ENCODE assay signal across 16 cellular contexts in the genomic region with DNA sequence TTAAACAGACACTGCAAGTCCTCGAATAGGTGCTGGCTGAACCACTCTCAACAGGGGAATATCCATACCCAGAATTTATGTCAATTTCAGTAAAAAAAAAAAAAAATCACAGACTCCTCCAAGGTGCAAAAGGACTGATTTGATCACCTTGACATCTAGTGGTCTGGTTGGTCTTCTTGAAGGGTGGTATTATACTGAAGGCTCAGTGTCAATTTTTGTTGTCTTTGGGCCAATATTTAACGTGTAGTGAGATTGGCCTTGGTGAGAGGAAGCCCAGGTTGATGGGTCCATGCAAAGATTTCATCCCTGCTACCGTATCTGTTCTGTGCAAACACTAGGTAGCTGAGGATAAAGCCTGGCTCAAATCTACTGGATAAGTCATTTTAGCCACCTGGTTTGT. TPM values are rescaled to one million over a fixed set of nuclear protein-coding genes. Genes with fewer than 3 reads are reported as not detected.
DNase-seq lines count a peak whose midpoint lies in the region; ATAC-seq and TF ChIP-seq lines count a peak whose summit lies in the region.
"Had no signal": no experiment of that assay in that cellular context is flagged by ENCODE, and none has a peak within 500 bp of the region (broad histone marks: within the 10 kb centered on the region; RNA-seq: fewer than 3 reads in every experiment).

No MANE protein-coding gene starts in this region.

- H3K4me3 Mint-ChIP-seq in CD4-positive, alpha-beta memory T cell = peak overlapping the region in 3 of 8 donors; percentile 1 to 32 (median 3)

- peaks cover 78% of the 10 kb centered on the region for H3K4me1 ChIP-seq in CD4-positive, alpha-beta memory T cell (ENCODE audit: insufficient read depth, low read length)
- no peaks in the 10 kb centered on the region for H3K4me1 ChIP-seq in colonic mucosa

- H3K4me1 Mint-ChIP-seq in CD4-positive, alpha-beta memory T cell = peaks cover 60 to 91% (median 76%) of the 10 kb centered on the region in 4 donors

- no peaks in the 10 kb centered on the region for H3K27me3 ChIP-seq in CD4-positive, alpha-beta memory T cell (ENCODE audit: insufficient read depth, low read length)
- no peaks in the 10 kb centered on the region for H3K27me3 ChIP-seq in colonic mucosa
- H3K27me3 ChIP-seq: brain microvascular endothelial cell, tibial artery had no signal

- H3K4me3 ChIP-seq in CD4-positive, alpha-beta memory T cell (ENCODE audit: low read length in 2 of 2) = no peak overlapping the region
- H3K4me3 ChIP-seq in fibroblast of the aortic adventitia (ENCODE audit: low read depth, low read length) = no peak overlapping the region
- H3K4me3 ChIP-seq in colonic mucosa = no peak overlapping the region
- H3K4me3 ChIP-seq: tibial artery had no signal

- H3K9me3 ChIP-seq in CD4-positive, alpha-beta memory T cell (ENCODE audit: control insufficient read depth in 1 of 2, low read length in 2 of 2) = no peaks in the 10 kb centered on the region
- no peaks in the 10 kb centered on the region for H3K9me3 ChIP-seq in colonic mucosa
- H3K9me3 ChIP-seq: tibial artery had no signal

- peaks cover 0 to 6% (median 4%) of the 10 kb centered on the region in 8 donors for H3K9me3 Mint-ChIP-seq in CD4-positive, alpha-beta memory T cell

- in situ Hi-C loops in SK-MEL-5 (cut with HindIII; ENCODE audit: low pct_unique_long_range_greater_than_20kb, low sequenced_read_pairs) (no loop called here), G401 (cut with HindIII; ENCODE audit: low sequenced_read_pairs) (no loop called here)

- CTCF ChIA-PET in CD4-positive, alpha-beta memory T cell (lab: Charles Lee; ENCODE audit: partially characterized antibody) = interaction anchor here (0.7 to 6.9 kb wide), 25 partner anchors 9 to 523 kb away, joined by 3 to 73 read pairs (median 4); a partner anchor contains a TSS
- CTCF ChIA-PET in GM10248 (lab: Yijun Ruan, JAX) = interaction anchor here (0.7 to 1.4 kb wide), 5 partner anchors 17 to 292 kb away, joined by 3 to 6 read pairs (median 3); no protein-coding TSS in a partner anchor

- H3K27me3 Mint-ChIP-seq in CD4-positive, alpha-beta memory T cell = no peaks in the 10 kb centered on the region

- peaks cover 3 to 18% of the 10 kb centered on the region in 2 donors for H3K36me3 Mint-ChIP-seq in CD4-positive, alpha-beta memory T cell

- peak overlapping the region in 5 of 7 donors; percentile 45 to 94 (median 57) for H3K27ac Mint-ChIP-seq in CD4-positive, alpha-beta memory T cell

- intact Hi-C loops in CD4-positive, alpha-beta memory T cell (cut with micrococcal nuclease) = loop anchor here (1.0 to 10.0 kb wide), 7 partner anchors 36 to 328 kb away; a partner anchor contains a TSS
- intact Hi-C loops in colonic mucosa (cut with DNase I) = no loop called here

- ATAC-seq in HG02852 (IDR thresholded peaks at IDR 0.05; ENCODE audit: unreplicated experiment) = no peak

- no peak overlapping the region for H3K9ac ChIP-seq in colonic mucosa (ENCODE audit: low read depth in 2 of 2, low read length in 2 of 2)

- DNase-seq in CD4-positive, alpha-beta memory T cell = peak in 1 of 5 donors; percentile 12
- DNase-seq in GM10248 (ENCODE audit: extremely low spot score) = no peak
- peak; percentile 63 for DNase-seq in SK-MEL-5 (ENCODE audit: low read depth, low spot score)
- peak; percentile 20 for DNase-seq in fibroblast of the aortic adventitia (ENCODE audit: low read depth)
- DNase-seq in central memory CD4-positive, alpha-beta T cell = no peak
- DNase-seq in G401 (ENCODE audit: low spot score) = no peak
- DNase-seq in colonic mucosa = no peak
- DNase-seq: brain microvascular endothelial cell, COR-L47, H7, NCI-H524, SHP77 treated with DMSO at 0.1 percent for 48 hours, tibial artery had no signal

- POLR2A ChIA-PET in CD4-positive, alpha-beta memory T cell (lab: Charles Lee; ENCODE audit: partially characterized antibody) = interaction anchor here (0.7 to 9.4 kb wide), 12 partner anchors 8 to 286 kb away, joined by 3 to 86 read pairs (median 5); a partner anchor contains a TSS
- POLR2A ChIA-PET in GM10248 (lab: Yijun Ruan, JAX) = no interaction called here

- peak; percentile 9 for TF ChIP-seq CTCF in GM10248 (IDR thresholded peaks at IDR 0.05; ENCODE audit: control extremely low read depth, extremely low read depth, low read depth, missing control alignments)
- no peak for TF ChIP-seq CTCF in fibroblast of the aortic adventitia (IDR thresholded peaks at IDR 0.05; ENCODE audit: insufficient read depth, low read length)
- no peak for TF ChIP-seq CTCF in colonic mucosa (IDR thresholded peaks at IDR 0.05)

- H3K36me3 ChIP-seq in CD4-positive, alpha-beta memory T cell (ENCODE audit: insufficient read depth, low read length) = no peaks in the 10 kb centered on the region
- no peaks in the 10 kb centered on the region for H3K36me3 ChIP-seq in colonic mucosa
- H3K36me3 ChIP-seq: brain microvascular endothelial cell, tibial artery had no signal

- H3K27ac ChIP-seq in CD4-positive, alpha-beta memory T cell (ENCODE audit: low read depth, low read length) = peak overlapping the region; percentile 23
- no peak overlapping the region for H3K27ac ChIP-seq in colonic mucosa
- H3K27ac ChIP-seq: brain microvascular endothelial cell, tibial artery, VCaP had no signal

RNA-seq across cellular contexts. Expression of a gene that starts 4.0 kb away (rescaled TPM):
- total RNA-seq in CD4-positive, alpha-beta memory T cell = 10 to 100 TPM; 76.3 to 79.2 TPM
- 100 to 1,000 TPM in 1 of 2 donors, 10 to 100 TPM in 1; 37.9 to 124 TPM for polyA plus RNA-seq in CD4-positive, alpha-beta memory T cell
- not detected in 2 replicates for total RNA-seq in SK-MEL-5 (2014; rRNA removed; shearing (Covaris generic))
- not detected in 2 replicates for polyA plus RNA-seq in SK-MEL-5 (2015; cell fraction: cytosol; rRNA removed)
- polyA plus RNA-seq in SK-MEL-5 (2015; cell fraction: nucleus; rRNA removed) = not detected in 2 replicates
- total RNA-seq in fibroblast of the aortic adventitia (ENCODE audit: low replicate concordance) (under 0.01 TPM in 1 of 2 replicates, not detected in the other), colonic mucosa (1 to 10 TPM; 1.3 to 3.0 TPM)
- not detected in 2 replicates for total RNA-seq in G401 (2014; rRNA removed; shearing (Covaris generic))
- total RNA-seq: H7, osteocyte had no signal

Comparison
In these comparisons a context has a peak if more than half of its experiments do, and no peak if none do; other contexts are left out.
1. DNase-seq: peak in SK-MEL-5 (single experiment) and fibroblast of the aortic adventitia (single experiment); none in GM10248 (single experiment), central memory CD4-positive, alpha-beta T cell (single experiment), G401 (single experiment) and colonic mucosa (single experiment).
2. RNA of a gene that starts 4.0 kb away (total RNA-seq): 76.3 to 79.2 TPM in CD4-positive, alpha-beta memory T cell; 1.3 to 3.0 TPM in colonic mucosa, not detected in SK-MEL-5, under 0.01 TPM in fibroblast of the aortic adventitia and not detected in G401; every median in the first group is over 10 times any median in the second.